Comparison of ENCODE assay signal across 1 cellular context in the genomic region with DNA sequence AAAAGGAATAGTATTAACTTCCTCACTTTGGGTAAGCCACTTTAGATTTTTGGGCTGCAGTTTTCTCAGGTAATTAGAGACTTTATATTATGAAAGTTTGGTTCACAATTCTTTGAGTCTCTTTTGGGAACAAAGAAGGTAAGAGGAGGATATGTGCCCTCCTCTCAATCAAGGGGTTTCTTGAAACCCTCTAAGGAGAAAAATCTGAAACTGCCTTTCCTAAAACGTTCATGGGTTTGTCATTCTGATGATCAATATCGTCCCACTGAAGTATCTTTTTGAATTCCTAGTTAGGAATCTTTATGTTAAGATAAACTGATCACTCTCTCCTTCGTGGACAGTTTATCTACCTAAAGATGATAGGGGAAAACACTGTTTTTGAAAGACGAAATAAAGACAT.
TF ChIP-seq lines count a peak whose summit lies in the region.

No MANE protein-coding gene starts in this region.

TF ChIP-seq in IMR-90, 13 proteins besides CTCF, POLR2A, EP300 and RAD21:
- no peak for TF ChIP-seq MAZ (IDR thresholded peaks at IDR 0.05; ENCODE audit: borderline replicate concordance, low read depth, low read length)
- no peak for TF ChIP-seq USF2 (IDR thresholded peaks at IDR 0.05; ENCODE audit: low read depth, low read length)
- no peak for TF ChIP-seq MAFK (IDR thresholded peaks at IDR 0.05; ENCODE audit: low read depth, low read length)
- no peak for TF ChIP-seq CEBPB (IDR thresholded peaks at IDR 0.05; ENCODE audit: low read depth, low read length)
- TF ChIP-seq RFX5 (IDR thresholded peaks at IDR 0.05; ENCODE audit: low read depth, low read length), result no peak
- TF ChIP-seq FOS (IDR thresholded peaks at IDR 0.05; ENCODE audit: low read depth, low read length), result no peak
- TF ChIP-seq BHLHE40 (IDR thresholded peaks at IDR 0.05; ENCODE audit: low read depth, low read length), result no peak
- TF ChIP-seq ELK1 (IDR thresholded peaks at IDR 0.05; ENCODE audit: borderline replicate concordance, low read depth, low read length), result no peak
- no peak for TF ChIP-seq MXI1 (IDR thresholded peaks at IDR 0.05; ENCODE audit: borderline replicate concordance, low read depth, low read length)
- no peak for TF ChIP-seq SMC3 (IDR thresholded peaks at IDR 0.05; ENCODE audit: low read depth, low read length)
- no peak for TF ChIP-seq CHD1 (IDR thresholded peaks at IDR 0.05; ENCODE audit: low read depth, low read length)
- no peak for TF ChIP-seq NFE2L2 (IDR thresholded peaks at IDR 0.05; ENCODE audit: low read depth, low read length)
- no peak for TF ChIP-seq RCOR1 (IDR thresholded peaks at IDR 0.05; ENCODE audit: insufficient replicate concordance, low read length)
